ENCODE assay signal across 8 cellular contexts in genomic region chr5:139474815-139475791, GRCh38. TPM values are rescaled to one million over a fixed set of nuclear protein-coding genes. Genes with fewer than 3 reads are reported as not detected.
DNase-seq lines count a peak whose midpoint lies in the region; ATAC-seq and TF ChIP-seq lines count a peak whose summit lies in the region.

No MANE protein-coding gene starts in this region.

- H3K9me3 ChIP-seq in BLaER1 (no peaks in the 10 kb centered on the region), KOPT-K1 (ENCODE audit: insufficient read depth, low read length, poor library complexity, severe bottlenecking) (no peaks in the 10 kb centered on the region), right lobe of liver (no peaks in the 10 kb centered on the region)

- H3K4me3 Mint-ChIP-seq in type B pancreatic cell: no peak overlapping the region

- peaks cover 7% of the 10 kb centered on the region for H3K27me3 Mint-ChIP-seq in type B pancreatic cell

- H3K36me3 Mint-ChIP-seq in activated naive CD4-positive, alpha-beta T cell treated with anti-CD3 and anti-CD28 coated beads, Interleukin-2, amount 50 U/mL, for 72 hours: peaks cover 11 to 40% of the 10 kb centered on the region in 2 donors
- H3K36me3 Mint-ChIP-seq in type B pancreatic cell: no peaks in the 10 kb centered on the region

- peak overlapping the region; percentile 77 to 95 for H3K27ac Mint-ChIP-seq in activated naive CD4-positive, alpha-beta T cell treated with anti-CD3 and anti-CD28 coated beads, Interleukin-2, amount 50 U/mL, for 72 hours
- no peak overlapping the region for H3K27ac Mint-ChIP-seq in type B pancreatic cell

- H3K4me2 ChIP-seq in BLaER1: peak overlapping the region; percentile 88

- WGBS in right lobe of liver (ENCODE audit: insufficient coverage, low coverage, low lambda C conversion rate, missing lambda C conversion rate): 25% methylated on average over 9 of the region's 18 CpGs

- no peak for TF ChIP-seq CTCF in right lobe of liver (IDR thresholded peaks at IDR 0.05)
- TF ChIP-seq CTCF in type B pancreatic cell (conservative IDR thresholded peaks at IDR 0.05): no peak

- no peak for TF ChIP-seq POLR2A in right lobe of liver (IDR thresholded peaks at IDR 0.05)

- no peaks in the 10 kb centered on the region for H4K20me1 ChIP-seq in BLaER1

- intact Hi-C loops in right lobe of liver (cut with DNase I): no loop called here
- intact Hi-C loops in posterior vena cava (cut with DNase I): no loop called here

- H3K9ac ChIP-seq in BLaER1: peak overlapping the region; percentile 73

- H3K9me3 Mint-ChIP-seq in activated naive CD4-positive, alpha-beta T cell treated with anti-CD3 and anti-CD28 coated beads, Interleukin-2, amount 50 U/mL, for 72 hours: no peaks in the 10 kb centered on the region
- no peaks in the 10 kb centered on the region for H3K9me3 Mint-ChIP-seq in type B pancreatic cell

- H3K4me3 ChIP-seq in BLaER1 (peak overlapping the region; percentile 44), right lobe of liver (no peak overlapping the region)

- no peak for DNase-seq in activated naive CD4-positive, alpha-beta T cell treated with anti-CD3 and anti-CD28 coated beads, Interleukin-2, amount 50 U/mL, for 72 hours (ENCODE audit: low spot score in 2 of 2)
- DNase-seq in right lobe of liver: no peak
- DNase-seq in posterior vena cava (ENCODE audit: low spot score): no peak
- DNase-seq in type B pancreatic cell (ENCODE audit: extremely low spot score, unreplicated experiment): no peak

- peaks cover 27% of the 10 kb centered on the region for H3K4me1 Mint-ChIP-seq in type B pancreatic cell (ENCODE audit: unreplicated experiment)

- H3K4me1 ChIP-seq in BLaER1: peaks cover 100% of the 10 kb centered on the region
- no peaks in the 10 kb centered on the region for H3K4me1 ChIP-seq in right lobe of liver

- peaks cover 6% of the 10 kb centered on the region; the same call in 1 of the 2 replicates for H3K36me3 ChIP-seq in BLaER1
- peaks cover 24% of the 10 kb centered on the region; the same call in 1 of the 2 replicates for H3K36me3 ChIP-seq in KOPT-K1 (ENCODE audit: insufficient read depth, low read length)
- H3K36me3 ChIP-seq in right lobe of liver: no peaks in the 10 kb centered on the region

- H3K27ac ChIP-seq in BLaER1 (peak overlapping the region; percentile 88), KOPT-K1 (ENCODE audit: low read depth, low read length, poor library complexity, severe bottlenecking) (peak overlapping the region; percentile 96), right lobe of liver (no peak overlapping the region)

- H3K27me3 ChIP-seq in BLaER1 (no peaks in the 10 kb centered on the region), right lobe of liver (no peaks in the 10 kb centered on the region)

- ATAC-seq in activated naive CD4-positive, alpha-beta T cell treated with anti-CD3 and anti-CD28 coated beads, Interleukin-2, amount 50 U/mL, for 72 hours: peak in 1 of 2 donors; percentile 77
- ATAC-seq in right lobe of liver (peak in 3 of 4 donors; percentile 22 to 42 (median 36)), GM21526 (IDR thresholded peaks at IDR 0.05; ENCODE audit: low FRiP score, unreplicated experiment) (no peak), GM19023 (IDR thresholded peaks at IDR 0.05; ENCODE audit: unreplicated experiment) (no peak)

RNA-seq across cellular contexts. Expression of gene SMIM33, which starts 4.3 kb away (rescaled TPM):
- under 1 TPM; 0.11 to 0.53 TPM for total RNA-seq in activated naive CD4-positive, alpha-beta T cell treated with anti-CD3 and anti-CD28 coated beads, Interleukin-2, amount 50 U/mL, for 72 hours
- total RNA-seq in right lobe of liver (not detected), posterior vena cava (not detected), type B pancreatic cell (ENCODE audit: low replicate concordance) (not detected in 2 replicates)

RNA-seq across cellular contexts. Expression of gene STING1, which starts 7.5 kb away (rescaled TPM):
- 100 to 1,000 TPM; 128 to 254 TPM for total RNA-seq in activated naive CD4-positive, alpha-beta T cell treated with anti-CD3 and anti-CD28 coated beads, Interleukin-2, amount 50 U/mL, for 72 hours
- total RNA-seq in right lobe of liver (10 to 100 TPM in 2 of 6 experiments, 1 to 10 TPM in 4; 4.9 to 11.3 (median 7.0) TPM), posterior vena cava (100 to 1,000 TPM in 1 of 2 donors, 10 to 100 TPM in 1; 91.5 to 101 TPM), type B pancreatic cell (ENCODE audit: low replicate concordance) (4.1 and 7.7 TPM in 2 replicates)

RNA-seq across cellular contexts. Expression of gene ECSCR, which starts 12.6 kb away (rescaled TPM):
- 1 to 10 TPM in 1 of 2 donors, not detected in 1; 1.9 TPM for total RNA-seq in activated naive CD4-positive, alpha-beta T cell treated with anti-CD3 and anti-CD28 coated beads, Interleukin-2, amount 50 U/mL, for 72 hours
- total RNA-seq in right lobe of liver (1 to 10 TPM; 1.2 to 5.1 (median 2.3) TPM), posterior vena cava (10 to 100 TPM; 39.7 to 46.6 TPM), type B pancreatic cell (ENCODE audit: low replicate concordance) (not detected in 2 replicates)

RNA-seq across cellular contexts. Expression of gene DNAJC18, which starts 35.8 kb away (rescaled TPM):
- 10 to 100 TPM; 13.5 to 47.3 TPM for total RNA-seq in activated naive CD4-positive, alpha-beta T cell treated with anti-CD3 and anti-CD28 coated beads, Interleukin-2, amount 50 U/mL, for 72 hours
- 1 to 10 TPM in 2 of 6 experiments, under 1 TPM in 4; 0.37 to 2.9 (median 0.75) TPM for total RNA-seq in right lobe of liver
- total RNA-seq in posterior vena cava: 10 to 100 TPM; 13.3 to 18.8 TPM
- total RNA-seq in type B pancreatic cell (ENCODE audit: low replicate concordance): 9.4 and 25.8 TPM in 2 replicates

Comparison
In these comparisons a context has a peak if more than half of its experiments do, and no peak if none do; other contexts are left out.
1. H3K27ac ChIP-seq: peak in BLaER1 (single experiment) and KOPT-K1 (single experiment); none in right lobe of liver (0 of 3).
2. ATAC-seq: peak in right lobe of liver (3 of 4); none in GM21526 (single experiment) and GM19023 (single experiment).
3. RNA of gene STING1, which starts 7.5 kb away (total RNA-seq): 128 to 254 TPM in activated naive CD4-positive, alpha-beta T cell treated with anti-CD3 and anti-CD28 coated beads, Interleukin-2, amount 50 U/mL, for 72 hours and 91.5 to 101 TPM in posterior vena cava; 4.9 to 11.3 TPM in right lobe of liver and 4.1 to 7.7 TPM in type B pancreatic cell; every median in the first group is over 4 times any median in the second.
4. RNA of gene ECSCR, which starts 12.6 kb away (total RNA-seq): 39.7 to 46.6 TPM in posterior vena cava; 1.2 to 5.1 TPM in right lobe of liver, 1.9 TPM in activated naive CD4-positive, alpha-beta T cell treated with anti-CD3 and anti-CD28 coated beads, Interleukin-2, amount 50 U/mL, for 72 hours and not detected in type B pancreatic cell; every median in the first group is over 4 times any median in the second.